8 cellular contexts compared by ENCODE assay signal in the genomic region with DNA sequence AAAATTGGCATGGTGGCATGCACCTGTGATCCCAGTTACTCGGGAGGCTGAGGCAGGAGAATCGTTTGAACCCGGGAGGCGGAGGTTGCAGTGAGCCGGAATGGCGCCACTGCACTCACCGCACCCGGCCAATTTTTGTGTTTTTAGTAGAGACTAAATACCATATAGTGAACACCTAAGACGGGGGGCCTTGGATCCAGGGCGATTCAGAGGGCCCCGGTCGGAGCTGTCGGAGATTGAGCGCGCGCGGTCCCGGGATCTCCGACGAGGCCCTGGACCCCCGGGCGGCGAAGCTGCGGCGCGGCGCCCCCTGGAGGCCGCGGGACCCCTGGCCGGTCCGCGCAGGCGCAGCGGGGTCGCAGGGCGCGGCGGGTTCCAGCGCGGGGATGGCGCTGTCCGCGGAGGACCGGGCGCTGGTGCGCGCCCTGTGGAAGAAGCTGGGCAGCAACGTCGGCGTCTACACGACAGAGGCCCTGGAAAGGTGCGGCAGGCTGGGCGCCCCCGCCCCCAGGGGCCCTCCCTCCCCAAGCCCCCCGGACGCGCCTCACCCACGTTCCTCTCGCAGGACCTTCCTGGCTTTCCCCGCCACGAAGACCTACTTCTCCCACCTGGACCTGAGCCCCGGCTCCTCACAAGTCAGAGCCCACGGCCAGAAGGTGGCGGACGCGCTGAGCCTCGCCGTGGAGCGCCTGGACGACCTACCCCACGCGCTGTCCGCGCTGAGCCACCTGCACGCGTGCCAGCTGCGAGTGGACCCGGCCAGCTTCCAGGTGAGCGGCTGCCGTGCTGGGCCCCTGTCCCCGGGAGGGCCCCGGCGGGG. TPM values are rescaled to one million over a fixed set of nuclear protein-coding genes. Genes with fewer than 3 reads are reported as not detected.
DNase-seq lines count a peak whose midpoint lies in the region; FAIRE-seq and TF ChIP-seq lines count a peak whose summit lies in the region.

Gene HBQ1, plus strand, starts transcription at position 359 of the 820 bp plus-strand sequence. Its CDS starts 28 bp downstream, at position 387.

- H3K27me3 ChIP-seq in adipocyte (replicated peaks; ENCODE audit: control insufficient read depth, insufficient read depth, low read length) = peaks cover 30% of the 10 kb centered on the region

- no peak for FAIRE-seq in GM12892 (lab: Jason Lieb, UNC)

- no peak within 1 kb of the TSS for H3K9ac ChIP-seq in adipocyte (ENCODE audit: low read length)

- H3K36me3 ChIP-seq in adipocyte (ENCODE audit: control insufficient read depth, insufficient read depth, low read length, severe bottlenecking) = no peaks in the 10 kb centered on the region

- TF ChIP-seq POLR2A in GM12892 (IDR thresholded peaks at IDR 0.05; ENCODE audit: low read depth, low read length) = no peak

- peak; percentile 70 for TF ChIP-seq CTCF in GM10266 (IDR thresholded peaks at IDR 0.05; ENCODE audit: control insufficient read depth, insufficient read depth, low read depth, missing control alignments)

- H3K4me1 ChIP-seq in adipocyte (ENCODE audit: control insufficient read depth, insufficient read depth, low read length) = peaks cover 8% of the 10 kb centered on the region

- H3K9me3 ChIP-seq in adipocyte (ENCODE audit: control insufficient read depth, low read length) (no peaks in the 10 kb centered on the region), iPS-18c (ENCODE audit: control insufficient read depth, insufficient read depth, low read length) (no peaks in the 10 kb centered on the region)

- peak within 1 kb of the TSS; percentile 47 for H3K4me3 ChIP-seq in adipocyte (ENCODE audit: low read length)
- peak within 1 kb of the TSS; percentile 43 for H3K4me3 ChIP-seq in iPS-18c (ENCODE audit: insufficient read depth, low read depth, low read length)

- DNase-seq in GM10266 (ENCODE audit: extremely low spot score) (peak; percentile 89), NCI-H2227 treated with DMSO at 0.1 percent for 48 hours (lab: John Stamatoyannopoulos, UW) (peak; percentile 23), adipocyte (ENCODE audit: low read depth) (peak; percentile 66), KG1 (lab: John Stamatoyannopoulos, UW) (no peak), GM12892 (ENCODE audit: insufficient read length) (no peak), Ammon's horn (ENCODE audit: low spot score) (no peak)
- DNase-seq in stimulated activated CD4-positive, alpha-beta T cell treated with anti-CD3 and anti-CD28 coated beads, TNF-alpha, amount 100 ng/mL, for 4 hours (ENCODE audit: low read depth in 3 of 3) = peak in 2 of 3 experiments; percentile 13 to 23

RNA-seq across cellular contexts. Expression of gene HBQ1, which starts in this region (rescaled TPM):
- polyA plus RNA-seq in GM12892 (2012; ENCODE audit: missing spikeins) = not detected

Comparison
In these comparisons a context has a peak if more than half of its experiments do, and no peak if none do; other contexts are left out.
1. DNase-seq: peak in GM10266 (single experiment), NCI-H2227 treated with DMSO at 0.1 percent for 48 hours (single experiment), adipocyte (single experiment) and stimulated activated CD4-positive, alpha-beta T cell treated with anti-CD3 and anti-CD28 coated beads, TNF-alpha, amount 100 ng/mL, for 4 hours (2 of 3); none in KG1 (single experiment), GM12892 (single experiment) and Ammon's horn (single experiment).